Comparison of ENCODE assay signal across 1 cellular context in genomic region chr10:976316-976715, GRCh38.
TF ChIP-seq lines count a peak whose summit lies in the region.

No MANE protein-coding gene starts in this region.

TF ChIP-seq in IMR-90, 13 proteins besides CTCF, POLR2A, EP300 and RAD21 (continued from another document):
- TF ChIP-seq USF2 (IDR thresholded peaks at IDR 0.05; ENCODE audit: low read depth, low read length): no peak
